8 cellular contexts compared by ENCODE assay signal in genomic region chr10:87092861-87093460, GRCh38. TPM values are rescaled to one million over a fixed set of nuclear protein-coding genes. Genes with fewer than 3 reads are reported as not detected.
DNase-seq lines count a peak whose midpoint lies in the region; ATAC-seq, FAIRE-seq and TF ChIP-seq lines count a peak whose summit lies in the region.

No MANE protein-coding gene starts in this region.

- H3K9ac ChIP-seq in OCI-LY1 (ENCODE audit: low read length): peak overlapping the region; percentile 78
- H3K9ac ChIP-seq in HepG2 (ENCODE audit: insufficient read depth, low read depth, low read length): peak overlapping the region; percentile 83

- TF ChIP-seq RAD21 in HepG2 (CRISPR knock-in tag; IDR thresholded peaks at IDR 0.05): no peak

- peaks cover 52% of the 10 kb centered on the region for H3K79me2 ChIP-seq in OCI-LY1 (ENCODE audit: insufficient read depth, low read length)
- peaks cover 89% of the 10 kb centered on the region for H3K79me2 ChIP-seq in HepG2 (ENCODE audit: insufficient read depth, low read length)

- FAIRE-seq in bronchial epithelial cell (lab: Jason Lieb, UNC) (no peak), HepG2 (lab: Jason Lieb, UNC) (peak; percentile 32)

- WGBS in HepG2 (ENCODE audit: low lambda C conversion rate): 0% methylated on average over 7 of the region's 7 CpGs

- intact Hi-C loops in HepG2 (cut with micrococcal nuclease; ENCODE audit: unreplicated experiment): no loop called here

- H3K4me3 ChIP-seq in OCI-LY1 (ENCODE audit: low read depth, low read length, poor library complexity, severe bottlenecking) (peak overlapping the region; percentile 69), bronchial epithelial cell (ENCODE audit: low read depth, low read length) (peak overlapping the region; percentile 82), HepG2 (replicated peaks in 1 of 3; ENCODE audit: insufficient read depth in 1 of 3, low read depth in 2 of 3, low read length in 3 of 3) (peak overlapping the region; percentile 78 to 91 (median 90))

- CTCF ChIA-PET in HepG2 (lab: Yijun Ruan, JAX; ENCODE audit: low intra/inter-chr PET ratio, low total read pairs): no interaction called here

- DNase-seq in stimulated activated CD4-positive, alpha-beta T cell treated with anti-CD3 and anti-CD28 coated beads, Interleukin-1b, Interleukin-23, amount 100 ng/mL, for 48 hours: peak; percentile 36
- DNase-seq in stimulated activated CD4-positive, alpha-beta T cell treated with anti-CD3 and anti-CD28 coated beads, Interleukin-12 subunit alpha, Interleukin-12 subunit beta, amount 100 ng/mL, for 4 hours: no peak
- DNase-seq in bronchial epithelial cell (ENCODE audit: low read depth): peak; percentile 62
- DNase-seq in HepG2 (ENCODE audit: low spot score): peak; percentile 89
- peak; percentile 30 for DNase-seq in stromal cell of bone marrow (ENCODE audit: low read depth)
- no peak for DNase-seq in NCI-H446 (lab: John Stamatoyannopoulos, UW)
- no peak for DNase-seq in GM13976 (ENCODE audit: low spot score)

- H4K20me1 ChIP-seq in OCI-LY1 (ENCODE audit: insufficient read depth, low read length) (no peaks in the 10 kb centered on the region), HepG2 (ENCODE audit: insufficient read depth, low read length) (peaks cover 42% of the 10 kb centered on the region)

- H3K4me2 ChIP-seq in OCI-LY1 (ENCODE audit: low read length) (peak overlapping the region; percentile 76), HepG2 (ENCODE audit: low read depth, low read length) (peak overlapping the region; percentile 84)

- BruUV-seq in HepG2 (replicated peaks; lab: Mats Ljungman, UMichigan): no TSS peak

- peak; percentile 82 to 84 for TF ChIP-seq POLR2A in HepG2 (IDR thresholded peaks at IDR 0.05; ENCODE audit: insufficient read depth in 1 of 2, low read depth in 2 of 2, low read length in 2 of 2)

- H3K36me3 ChIP-seq in OCI-LY1 (ENCODE audit: insufficient read depth, low read length) (peaks cover 23% of the 10 kb centered on the region), bronchial epithelial cell (ENCODE audit: control insufficient read depth, insufficient read depth, low read length) (peaks cover 2% of the 10 kb centered on the region), HepG2 (replicated peaks in 1 of 2; ENCODE audit: control insufficient read depth in 1 of 2, insufficient read depth in 2 of 2, low read length in 2 of 2) (peaks cover 0 to 17% of the 10 kb centered on the region in 2 experiments)

- peaks cover 37% of the 10 kb centered on the region for H3K4me1 ChIP-seq in OCI-LY1 (ENCODE audit: insufficient read depth, low read length, severe bottlenecking)
- peaks cover 53% of the 10 kb centered on the region for H3K4me1 ChIP-seq in HepG2 (ENCODE audit: insufficient read depth, low read length)

- ATAC-seq in HepG2: peak; percentile 15

- peak in 1 of 2 experiments; percentile 62; a peak in 2 of 4 replicates for TF ChIP-seq EP300 in HepG2 (IDR thresholded peaks at IDR 0.05; ENCODE audit: low read depth in 2 of 2, low read length in 2 of 2)
- peak; percentile 7; the same call in 1 of the 2 replicates for TF ChIP-seq EP300 in HepG2 (CRISPR knock-in tag; IDR thresholded peaks at IDR 0.05; ENCODE audit: borderline replicate concordance)

- no peaks in the 10 kb centered on the region for H3K9me2 ChIP-seq in OCI-LY1 (ENCODE audit: low read depth, low read length)

- H3F3A ChIP-seq in OCI-LY1 (ENCODE audit: insufficient read depth, low read length): no peaks in the 10 kb centered on the region

- no peaks in the 10 kb centered on the region for H3K27me3 ChIP-seq in OCI-LY1 (ENCODE audit: insufficient read depth, low read length)
- no peaks in the 10 kb centered on the region for H3K27me3 ChIP-seq in bronchial epithelial cell (ENCODE audit: control insufficient read depth, insufficient read depth, low read length)
- H3K27me3 ChIP-seq in HepG2 (ENCODE audit: control insufficient read depth in 1 of 2, insufficient read depth in 2 of 2, low read length in 2 of 2): no peaks in the 10 kb centered on the region; a peak in 1 of 5 replicates

- H3K27ac ChIP-seq in OCI-LY1 (ENCODE audit: low read depth, low read length, poor library complexity, severe bottlenecking) (peak overlapping the region; percentile 46), HepG2 (ENCODE audit: extremely low read length, insufficient read depth, low read length) (peak overlapping the region; percentile 81)

- H3K9me3 ChIP-seq in OCI-LY1 (ENCODE audit: low read length) (no peaks in the 10 kb centered on the region), HepG2 (ENCODE audit: low read length) (no peaks in the 10 kb centered on the region)

- POLR2A ChIA-PET in HepG2 (lab: Yijun Ruan, JAX): interaction anchor here (0.5 to 1.9 kb wide), 6 partner anchors 9 to 770 kb away, joined by 3 to 14 read pairs (median 4); partner anchors contain the start of genes KLLN and PTEN

- no peak for TF ChIP-seq CTCF in OCI-LY1 (IDR thresholded peaks at IDR 0.05; ENCODE audit: low read length)
- no peak for TF ChIP-seq CTCF in bronchial epithelial cell (IDR thresholded peaks at IDR 0.05; ENCODE audit: insufficient read depth, low read length, severe bottlenecking)
- TF ChIP-seq CTCF in HepG2 (CRISPR knock-in tag; IDR thresholded peaks at IDR 0.05): no peak
- TF ChIP-seq CTCF in GM13976 (IDR thresholded peaks at IDR 0.05; ENCODE audit: borderline replicate concordance, control extremely low read depth, extremely low read depth, insufficient read depth, missing control alignments): no peak

- H2AFZ ChIP-seq in OCI-LY1 (ENCODE audit: low read length) (no peak overlapping the region), HepG2 (ENCODE audit: low read length) (no peak overlapping the region)

- in situ Hi-C loops in HepG2 (cut with HindIII; ENCODE audit: extremely low pct_ligation_motif_present, low pct_unique_long_range_greater_than_20kb) (no loop called here), GM13976 (cut with MboI; ENCODE audit: low sequenced_read_pairs, unreplicated experiment) (no loop called here)

TF ChIP-seq in HepG2, 621 proteins besides CTCF, POLR2A, EP300 and RAD21 (continues in another document):
- TF ChIP-seq ZNF230 (CRISPR knock-in tag; IDR thresholded peaks at IDR 0.05) (no peak), SALL1 (CRISPR knock-in tag; IDR thresholded peaks at IDR 0.05) (no peak; the same call in 1 of the 2 replicates), ZBTB38 (CRISPR knock-in tag; IDR thresholded peaks at IDR 0.05) (no peak), ZNF331 (CRISPR knock-in tag; IDR thresholded peaks at IDR 0.05) (no peak; the same call in 1 of the 2 replicates)

RNA-seq across cellular contexts. Expression of gene GLUD1, which starts 1.7 kb away (rescaled TPM):
- total RNA-seq in bronchial epithelial cell (225 and 249 TPM in 2 replicates), HepG2 (2016; rRNA removed; fragmentation: Illumina TruSeq; extraction: Trizol) (798 and 1,108 TPM in 2 replicates)
- total RNA-seq in HepG2 (2016; cell fraction: cytosol; rRNA removed; fragmentation: Illumina TruSeq; extraction: Trizol; ENCODE audit: low read depth): 64.0 and 73.9 TPM in 2 replicates
- 786 and 1,126 TPM in 2 replicates for total RNA-seq in HepG2 (2016; cell fraction: insoluble cytoplasmic fraction; rRNA removed; fragmentation: Illumina TruSeq; extraction: Trizol)
- 188 and 209 TPM in 2 replicates for total RNA-seq in HepG2 (2016; cell fraction: membrane; rRNA removed; fragmentation: Illumina TruSeq; extraction: Trizol)
- 366 and 405 TPM in 2 replicates for total RNA-seq in HepG2 (2016; cell fraction: nucleus; rRNA removed; fragmentation: Illumina TruSeq; extraction: Trizol)
- polyA plus RNA-seq in HepG2 (2011; rRNA removed): 286 and 301 TPM in 2 replicates
- polyA plus RNA-seq in HepG2 (2011; cell fraction: cytosol; rRNA removed): 188 and 249 TPM in 2 replicates
- polyA plus RNA-seq in HepG2 (2011; cell fraction: nucleus; rRNA removed): 143 and 202 TPM in 2 replicates
- 464 and 581 TPM in 2 replicates for polyA plus RNA-seq in HepG2 (2012)
- polyA plus RNA-seq in HepG2 (2016; cell fraction: cytosol; fragmentation: Illumina TruSeq; extraction: Trizol; ENCODE audit: low read depth): 39.0 and 41.7 TPM in 2 replicates
- 924 and 945 TPM in 2 replicates for polyA plus RNA-seq in HepG2 (2016; cell fraction: insoluble cytoplasmic fraction; fragmentation: Illumina TruSeq; extraction: Trizol; ENCODE audit: low read depth)
- 110 and 122 TPM in 2 replicates for polyA plus RNA-seq in HepG2 (2016; cell fraction: membrane; fragmentation: Illumina TruSeq; extraction: Trizol; ENCODE audit: low read depth)
- polyA plus RNA-seq in HepG2 (2016; cell fraction: nucleus; fragmentation: Illumina TruSeq; extraction: Trizol; ENCODE audit: insufficient read depth, low read depth): 429 and 441 TPM in 2 replicates
- polyA minus RNA-seq in HepG2 (2011; rRNA and poly(A)+ RNA removed; ENCODE audit: low replicate concordance): 55.8 and 268 TPM in 2 replicates
- 325 and 361 TPM in 2 replicates for polyA minus RNA-seq in HepG2 (2011; cell fraction: cytosol; rRNA and poly(A)+ RNA removed)
- 171 and 236 TPM in 2 replicates for polyA minus RNA-seq in HepG2 (2011; cell fraction: nucleus; rRNA and poly(A)+ RNA removed)

RNA-seq across cellular contexts. Expression of gene SHLD2, which starts 2.0 kb away (rescaled TPM):
- total RNA-seq in bronchial epithelial cell (19.2 and 28.7 TPM in 2 replicates), HepG2 (2016; rRNA removed; fragmentation: Illumina TruSeq; extraction: Trizol) (53.7 and 79.4 TPM in 2 replicates)
- 27.4 and 29.8 TPM in 2 replicates for total RNA-seq in HepG2 (2016; cell fraction: cytosol; rRNA removed; fragmentation: Illumina TruSeq; extraction: Trizol; ENCODE audit: low read depth)
- total RNA-seq in HepG2 (2016; cell fraction: insoluble cytoplasmic fraction; rRNA removed; fragmentation: Illumina TruSeq; extraction: Trizol): 54.2 and 78.8 TPM in 2 replicates
- total RNA-seq in HepG2 (2016; cell fraction: membrane; rRNA removed; fragmentation: Illumina TruSeq; extraction: Trizol): 64.3 and 72.7 TPM in 2 replicates
- total RNA-seq in HepG2 (2016; cell fraction: nucleus; rRNA removed; fragmentation: Illumina TruSeq; extraction: Trizol): 45.4 and 47.2 TPM in 2 replicates
- polyA plus RNA-seq in HepG2 (2011; rRNA removed): 22.6 and 25.7 TPM in 2 replicates
- 9.1 and 15.2 TPM in 2 replicates for polyA plus RNA-seq in HepG2 (2011; cell fraction: cytosol; rRNA removed)
- 11.8 and 16.3 TPM in 2 replicates for polyA plus RNA-seq in HepG2 (2011; cell fraction: nucleus; rRNA removed)
- 32.6 and 35.2 TPM in 2 replicates for polyA plus RNA-seq in HepG2 (2012)
- 12.4 and 15.4 TPM in 2 replicates for polyA plus RNA-seq in HepG2 (2016; cell fraction: cytosol; fragmentation: Illumina TruSeq; extraction: Trizol; ENCODE audit: low read depth)
- polyA plus RNA-seq in HepG2 (2016; cell fraction: insoluble cytoplasmic fraction; fragmentation: Illumina TruSeq; extraction: Trizol; ENCODE audit: low read depth): 46.3 and 51.5 TPM in 2 replicates
- polyA plus RNA-seq in HepG2 (2016; cell fraction: membrane; fragmentation: Illumina TruSeq; extraction: Trizol; ENCODE audit: low read depth): 29.5 and 30.4 TPM in 2 replicates
- 45.4 and 46.0 TPM in 2 replicates for polyA plus RNA-seq in HepG2 (2016; cell fraction: nucleus; fragmentation: Illumina TruSeq; extraction: Trizol; ENCODE audit: insufficient read depth, low read depth)
- polyA minus RNA-seq in HepG2 (2011; rRNA and poly(A)+ RNA removed; ENCODE audit: low replicate concordance): 12.5 and 21.0 TPM in 2 replicates
- 22.2 and 26.3 TPM in 2 replicates for polyA minus RNA-seq in HepG2 (2011; cell fraction: cytosol; rRNA and poly(A)+ RNA removed)
- 45.1 and 52.1 TPM in 2 replicates for polyA minus RNA-seq in HepG2 (2011; cell fraction: nucleus; rRNA and poly(A)+ RNA removed)

Comparison
In these comparisons a context has a peak if more than half of its experiments do, and no peak if none do; other contexts are left out.
1. DNase-seq: peak in stimulated activated CD4-positive, alpha-beta T cell treated with anti-CD3 and anti-CD28 coated beads, Interleukin-1b, Interleukin-23, amount 100 ng/mL, for 48 hours (single experiment), bronchial epithelial cell (single experiment), HepG2 (single experiment) and stromal cell of bone marrow (single experiment); none in stimulated activated CD4-positive, alpha-beta T cell treated with anti-CD3 and anti-CD28 coated beads, Interleukin-12 subunit alpha, Interleukin-12 subunit beta, amount 100 ng/mL, for 4 hours (single experiment), NCI-H446 (0 of 2) and GM13976 (single experiment).
2. Peak in every context shown above with its lines, with median percentiles within 50 percentile points of each other: H3K4me3 ChIP-seq.